In the genomic region with DNA sequence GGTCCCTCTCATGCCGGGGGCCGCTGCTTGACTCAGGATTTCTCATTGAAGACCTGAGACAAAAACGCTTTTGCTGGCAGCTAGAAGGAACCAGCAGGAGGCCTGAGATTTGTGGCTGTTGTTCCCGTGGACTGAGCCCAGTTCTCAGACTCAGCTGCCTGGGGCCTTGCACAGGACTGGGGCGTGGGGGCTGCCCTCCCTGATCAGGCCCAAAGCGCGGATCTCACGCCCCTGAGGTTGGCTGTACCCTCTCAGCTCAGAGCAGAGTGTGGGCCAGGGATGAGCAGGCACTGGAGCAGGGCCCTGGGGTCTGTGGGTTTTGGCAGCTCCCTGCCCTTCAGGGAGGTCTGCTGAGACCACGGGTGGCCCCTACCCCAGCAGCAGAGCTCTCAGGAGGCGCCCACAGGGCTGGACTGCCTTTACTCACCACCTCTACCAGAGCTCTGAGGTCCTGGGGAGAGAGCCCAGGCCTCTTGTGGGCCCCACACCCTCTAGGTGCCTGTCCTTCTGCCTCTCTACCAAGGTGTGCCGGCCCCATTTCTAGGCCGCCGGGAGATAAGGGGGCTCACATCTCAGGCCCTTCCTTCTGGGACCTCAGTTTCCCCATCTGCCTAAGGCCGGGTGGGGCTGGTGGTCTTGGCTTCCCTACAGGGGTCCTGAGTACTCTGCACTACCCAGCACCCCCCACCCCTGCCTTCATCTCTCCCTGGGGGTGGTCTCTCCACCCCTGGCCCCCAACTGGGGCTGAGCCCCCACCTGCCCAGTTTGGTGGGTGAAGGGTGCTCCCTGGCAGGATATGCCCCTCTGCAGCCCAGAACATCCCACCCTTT, we compare ENCODE assay signal across 21 cellular contexts. TPM values are rescaled to one million over a fixed set of nuclear protein-coding genes. Genes with fewer than 3 reads are reported as not detected.
DNase-seq lines count a peak whose midpoint lies in the region; ATAC-seq and TF ChIP-seq lines count a peak whose summit lies in the region.
"Had no signal": no experiment of that assay in that cellular context is flagged by ENCODE, and none has a peak within 500 bp of the region (broad histone marks: within the 10 kb centered on the region; RNA-seq: fewer than 3 reads in every experiment).

No MANE protein-coding gene starts in this region.

- no peak overlapping the region for H3K4ac ChIP-seq in neuronal stem cell (ENCODE audit: low read length)

- H4K91ac ChIP-seq in neuronal stem cell (ENCODE audit: low read depth, low read length, poor library complexity), result no peak overlapping the region

- no peaks in the 10 kb centered on the region for H3K79me1 ChIP-seq in neuronal stem cell (ENCODE audit: low read depth, low read length)

- no peak overlapping the region for H3K9ac ChIP-seq in BLaER1
- peak overlapping the region; percentile 67 for H3K9ac ChIP-seq in neuronal stem cell (ENCODE audit: low read depth, low read length, poor library complexity)
- H3K9ac ChIP-seq: KMS-11 had no signal

- H3K27ac ChIP-seq in BLaER1 (peak overlapping the region; percentile 53; the same call in 1 of the 2 replicates), coronary artery (no peak overlapping the region), neuronal stem cell (replicated peaks; ENCODE audit: low read length) (no peak overlapping the region)
- H3K27ac ChIP-seq: breast epithelium, esophagus muscularis mucosa, KMS-11, prostate gland had no signal

- H3K4me3 ChIP-seq in BLaER1 (no peak overlapping the region), coronary artery (no peak overlapping the region), neuronal stem cell (ENCODE audit: low read length in 2 of 2) (no peak overlapping the region)
- H3K4me3 ChIP-seq: breast epithelium, esophagus muscularis mucosa, prostate gland had no signal

- H3K27me3 ChIP-seq in BLaER1 (no peaks in the 10 kb centered on the region), neuronal stem cell (ENCODE audit: control insufficient read depth in 3 of 3, insufficient read depth in 3 of 3, low read depth in 1 of 3, low read length in 3 of 3) (no peaks in the 10 kb centered on the region)
- H3K27me3 ChIP-seq: BE2C, breast epithelium, esophagus muscularis mucosa had no signal

- no peak for TF ChIP-seq CTCF in coronary artery (IDR thresholded peaks at IDR 0.05)
- TF ChIP-seq CTCF in GM13977 (IDR thresholded peaks at IDR 0.05; ENCODE audit: extremely low read depth, insufficient read depth, missing control alignments), result no peak

- H3K36me3 ChIP-seq in BLaER1, result 0 out of 2 replicates have a peak, but pooled peaks cover 4% of the 10 kb centered on the region
- H3K36me3 ChIP-seq in neuronal stem cell (replicated peaks in 1 of 2; ENCODE audit: control insufficient read depth in 2 of 2, insufficient read depth in 2 of 2, low read length in 2 of 2), result no peaks in the 10 kb centered on the region
- H3K36me3 ChIP-seq: BE2C, breast epithelium, prostate gland had no signal

- no peak overlapping the region for H4K8ac ChIP-seq in neuronal stem cell (ENCODE audit: low read depth, low read length)

- H2BK12ac ChIP-seq in neuronal stem cell (ENCODE audit: low read length), result peak overlapping the region; percentile 58

- peak overlapping the region; percentile 43 for H3K23ac ChIP-seq in neuronal stem cell (ENCODE audit: low read depth, low read length, poor library complexity)

- H4K20me1 ChIP-seq in BLaER1, result no peaks in the 10 kb centered on the region

- H3K14ac ChIP-seq in neuronal stem cell (ENCODE audit: low read length), result peak overlapping the region; percentile 8

- ATAC-seq in GM21717 (IDR thresholded peaks at IDR 0.05; ENCODE audit: unreplicated experiment) (no peak), HG02588 (IDR thresholded peaks at IDR 0.05; ENCODE audit: unreplicated experiment) (no peak)
- ATAC-seq: activated naive CD8-positive, alpha-beta T cell treated with anti-CD3 and anti-CD28 coated beads, Interleukin-2, amount 50 U/mL, for 24 hours; naive thymus-derived CD4-positive, alpha-beta T cell had no signal

- H3K4me2 ChIP-seq in BLaER1, result no peak overlapping the region
- H3K4me2 ChIP-seq in neuronal stem cell (ENCODE audit: insufficient read depth, low read length, poor library complexity, severe bottlenecking), result peak overlapping the region; percentile 11
- H3K4me2 ChIP-seq: KMS-11 had no signal

- no peak overlapping the region for H2BK15ac ChIP-seq in neuronal stem cell (ENCODE audit: low read length)

- H2AFZ ChIP-seq in neuronal stem cell (ENCODE audit: low read length), result peak overlapping the region; percentile 43

- DNase-seq in 8988T, result peak; percentile 33
- DNase-seq in coronary artery (ENCODE audit: low spot score), result peak; percentile 62
- peak; percentile 9 for DNase-seq in neuronal stem cell (ENCODE audit: low spot score)
- DNase-seq in GM13977 (ENCODE audit: low spot score), result no peak
- DNase-seq in SIG-M5 (lab: John Stamatoyannopoulos, UW), result no peak
- DNase-seq: activated naive CD8-positive, alpha-beta T cell treated with anti-CD3 and anti-CD28 coated beads, Interleukin-2, amount 50 U/mL, for 24 hours; BE2C; HFFc6; naive thymus-derived CD4-positive, alpha-beta T cell; NCI-H1092; NCI-H2081 treated with DMSO at 0.1 percent for 48 hours; NCI-H510A; substantia nigra; T-helper 2 cell had no signal

- H2AK5ac ChIP-seq in neuronal stem cell (ENCODE audit: low read depth, low read length), result peak overlapping the region; percentile 63

- peak overlapping the region; percentile 78 for H3K18ac ChIP-seq in neuronal stem cell (ENCODE audit: low read length)

- no CpG with 5 or more reads among the region's 14 CpGs for WGBS in neuronal stem cell (ENCODE audit: extremely low coverage in 2 of 2, insufficient read length in 2 of 2, insufficient replicate concordance in 1 of 2), 2 donors

- H2BK5ac ChIP-seq in neuronal stem cell (ENCODE audit: low read length), result peak overlapping the region; percentile 93

- no peak overlapping the region for H2BK120ac ChIP-seq in neuronal stem cell (ENCODE audit: low read depth, low read length)

- in situ Hi-C loops in GM13977 (cut with MboI; ENCODE audit: low pct_unique_long_range_greater_than_20kb, low sequenced_read_pairs, unreplicated experiment), result no loop called here

- H3K4me1 ChIP-seq in BLaER1 (peaks cover 74% of the 10 kb centered on the region), neuronal stem cell (ENCODE audit: control insufficient read depth in 2 of 2, insufficient read depth in 1 of 2, low read depth in 1 of 2, low read length in 2 of 2) (peaks cover 6 to 8% of the 10 kb centered on the region in 2 donors)
- H3K4me1 ChIP-seq: BE2C, breast epithelium, esophagus muscularis mucosa, prostate gland had no signal

- H3K9me3 ChIP-seq in BLaER1 (no peaks in the 10 kb centered on the region), neuronal stem cell (replicated peaks in 1 of 2; ENCODE audit: control insufficient read depth in 2 of 2, insufficient read depth in 1 of 2, low read depth in 1 of 2, low read length in 2 of 2) (no peaks in the 10 kb centered on the region)
- H3K9me3 ChIP-seq: BE2C, breast epithelium, esophagus muscularis mucosa, prostate gland had no signal

RNA-seq across cellular contexts. Expression of gene MSANTD1, which starts 5.6 kb away (rescaled TPM):
- polyA plus RNA-seq in neuronal stem cell (2013, experiment 1 of 2), result 0.13 TPM
- polyA plus RNA-seq in neuronal stem cell (2013, experiment 2 of 2), result 0.12 TPM
- polyA plus RNA-seq: naive thymus-derived CD4-positive, alpha-beta T cell had no signal

RNA-seq across cellular contexts. Expression of gene RGS12, which starts 38.3 kb away (rescaled TPM):
- 26.5 TPM for polyA plus RNA-seq in neuronal stem cell (2013, experiment 1 of 2)
- 27.6 TPM for polyA plus RNA-seq in neuronal stem cell (2013, experiment 2 of 2)

Comparison
In these comparisons a context has a peak if more than half of its experiments do, and no peak if none do; other contexts are left out.
1. DNase-seq: peak in 8988T (single experiment), coronary artery (single experiment) and neuronal stem cell (single experiment); none in GM13977 (single experiment) and SIG-M5 (single experiment).